In the genomic region with DNA sequence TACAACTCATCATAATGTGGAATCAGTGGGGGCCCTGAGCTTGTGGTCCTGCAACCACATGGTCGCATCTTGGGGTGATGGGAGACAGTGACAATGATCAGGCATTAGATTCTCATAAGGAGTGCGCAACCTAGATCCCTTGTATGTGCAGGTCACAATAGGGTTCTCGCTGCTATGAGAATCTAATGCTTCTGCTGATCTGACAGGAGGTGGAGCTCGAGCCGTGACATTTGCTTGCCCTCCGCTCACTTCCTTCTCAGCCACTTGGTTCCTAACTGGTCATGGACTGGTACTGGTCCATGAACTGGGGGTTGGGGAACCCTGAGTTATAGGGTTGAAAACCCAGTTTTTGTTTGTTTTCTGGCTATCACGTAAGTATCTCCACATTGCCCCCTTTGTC, we compare ENCODE assay signal across 1 cellular context.
TF ChIP-seq lines count a peak whose summit lies in the region.

No MANE protein-coding gene starts in this region.

TF ChIP-seq in GM23338, 12 proteins besides CTCF, POLR2A, EP300 and RAD21:
- TF ChIP-seq ZNF462 (CRISPR knock-in tag; IDR thresholded peaks at IDR 0.05): no peak
- TF ChIP-seq REST (IDR thresholded peaks at IDR 0.05; ENCODE audit: unreplicated experiment): no peak
- TF ChIP-seq, protein P1, sequence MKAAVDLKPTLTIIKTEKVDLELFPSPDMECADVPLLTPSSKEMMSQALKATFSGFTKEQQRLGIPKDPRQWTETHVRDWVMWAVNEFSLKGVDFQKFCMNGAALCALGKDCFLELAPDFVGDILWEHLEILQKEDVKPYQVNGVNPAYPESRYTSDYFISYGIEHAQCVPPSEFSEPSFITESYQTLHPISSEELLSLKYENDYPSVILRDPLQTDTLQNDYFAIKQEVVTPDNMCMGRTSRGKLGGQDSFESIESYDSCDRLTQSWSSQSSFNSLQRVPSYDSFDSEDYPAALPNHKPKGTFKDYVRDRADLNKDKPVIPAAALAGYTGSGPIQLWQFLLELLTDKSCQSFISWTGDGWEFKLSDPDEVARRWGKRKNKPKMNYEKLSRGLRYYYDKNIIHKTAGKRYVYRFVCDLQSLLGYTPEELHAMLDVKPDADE (IDR thresholded peaks at IDR 0.05): no peak
- no peak for TF ChIP-seq ZNF114 (CRISPR knock-in tag; IDR thresholded peaks at IDR 0.05)
- TF ChIP-seq EZH2phosphoT487 (IDR thresholded peaks at IDR 0.05; ENCODE audit: unreplicated experiment): no peak
TF ChIP-seq in GM23338: peak in this region for 0.
